Comparison of ENCODE assay signal across 1 cellular context in the genomic region with DNA sequence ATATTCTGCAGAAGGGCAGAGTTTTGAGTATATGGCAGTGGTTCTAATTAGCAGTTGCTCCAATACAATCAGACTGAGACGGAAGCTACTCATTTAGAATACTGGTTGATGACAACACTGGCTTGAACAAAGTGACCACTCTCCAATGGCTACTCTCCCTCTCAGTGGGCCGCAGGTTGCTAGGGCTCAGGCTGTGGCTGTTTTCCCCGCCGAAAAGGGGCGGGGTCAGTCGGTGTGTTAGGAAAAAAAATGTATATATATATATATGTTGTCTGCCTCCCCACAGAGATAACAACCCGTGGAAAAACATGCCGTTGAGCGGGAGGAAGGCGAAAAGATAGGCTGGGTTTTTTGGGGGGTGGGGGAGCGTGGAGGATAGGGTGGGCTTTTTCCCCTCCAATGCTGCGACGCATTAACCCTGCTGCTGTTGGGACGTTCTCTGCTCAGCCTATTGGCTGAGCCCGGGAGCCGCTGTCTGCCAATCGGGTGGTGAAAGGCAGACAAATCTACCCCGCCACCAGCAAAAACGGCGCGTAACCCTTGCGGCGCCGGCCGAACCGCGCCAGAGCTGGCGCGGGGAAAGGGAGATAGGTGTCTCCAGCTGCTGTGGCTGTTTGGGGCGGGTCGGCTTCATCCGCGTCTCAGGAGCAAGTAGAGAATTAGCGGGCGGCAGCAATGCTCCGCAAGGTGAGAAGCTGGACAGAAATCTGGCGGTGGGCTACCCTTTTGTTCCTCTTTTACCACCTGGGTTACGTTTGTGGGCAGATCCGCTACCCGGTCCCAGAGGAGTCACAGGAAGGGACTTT.
TF ChIP-seq lines count a peak whose summit lies in the region.

Gene PCDHGC4, plus strand, starts transcription at position 532 of the 806 bp plus-strand sequence. Its CDS starts 144 bp downstream, at position 676.

TF ChIP-seq in H1, 55 proteins besides CTCF, POLR2A, EP300 and RAD21 (continued from another document):
- TF ChIP-seq TBP (IDR thresholded peaks at IDR 0.05; ENCODE audit: low read depth, low read length) (0 out of 2 replicates have a peak, but pooled peaks have one; percentile 18), PHF8 (conservative IDR thresholded peaks at IDR 0.05; ENCODE audit: low read depth, low read length) (0 out of 2 replicates have a peak, but pooled peaks have one; percentile 16), JUN (IDR thresholded peaks at IDR 0.05; ENCODE audit: low read depth, low read length) (no peak), HDAC2 (IDR thresholded peaks at IDR 0.05; ENCODE audit: borderline replicate concordance in 1 of 2, low read depth in 2 of 2, low read length in 2 of 2) (peak in 1 of 2 experiments; percentile 78; a peak in 1 of 4 replicates), CREB1 (IDR thresholded peaks at IDR 0.05) (peak; percentile 68), KDM4A (IDR thresholded peaks at IDR 0.05; ENCODE audit: low read depth, low read length, severe bottlenecking) (peak; percentile 40), TAF7 (optimal IDR thresholded peaks at IDR 0.05; ENCODE audit: borderline replicate concordance, low read depth, low read length) (peak; percentile 22), MAFK (IDR thresholded peaks at IDR 0.05; ENCODE audit: low read depth, low read length) (no peak), CHD7 (IDR thresholded peaks at IDR 0.05; ENCODE audit: insufficient replicate concordance, low read length) (no peak), SP4 (IDR thresholded peaks at IDR 0.05; ENCODE audit: low read length) (no peak), CTBP2 (IDR thresholded peaks at IDR 0.05; ENCODE audit: borderline replicate concordance, insufficient read depth, insufficient read length, low read length) (no peak), ASH2L (IDR thresholded peaks at IDR 0.05; ENCODE audit: low read length) (peak; percentile 64), EZH2 (IDR thresholded peaks at IDR 0.05; ENCODE audit: low read depth, low read length, severe bottlenecking) (peak; percentile 47), NRF1 (IDR thresholded peaks at IDR 0.05; ENCODE audit: low read depth, low read length) (no peak), E2F6 (IDR thresholded peaks at IDR 0.05) (0 out of 2 replicates have a peak, but pooled peaks have one; percentile 29), CBX8 (IDR thresholded peaks at IDR 0.05; ENCODE audit: borderline replicate concordance, low read depth, low read length) (no peak)
- TF ChIP-seq, protein P1, sequence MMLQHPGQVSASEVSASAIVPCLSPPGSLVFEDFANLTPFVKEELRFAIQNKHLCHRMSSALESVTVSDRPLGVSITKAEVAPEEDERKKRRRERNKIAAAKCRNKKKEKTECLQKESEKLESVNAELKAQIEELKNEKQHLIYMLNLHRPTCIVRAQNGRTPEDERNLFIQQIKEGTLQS (IDR thresholded peaks at IDR 0.05; ENCODE audit: insufficient read depth, low read depth, low read length), result no peak
